Comparison of ENCODE assay signal across 8 cellular contexts in genomic region chr2:20446280-20446916, GRCh38. TPM values are rescaled to one million over a fixed set of nuclear protein-coding genes. Genes with fewer than 3 reads are reported as not detected.
DNase-seq lines count a peak whose midpoint lies in the region; ATAC-seq and TF ChIP-seq lines count a peak whose summit lies in the region.

No MANE protein-coding gene starts in this region.

- no peak overlapping the region for H2BK120ac ChIP-seq in neuronal stem cell (ENCODE audit: low read depth, low read length)

- peak overlapping the region; percentile 41 for H2BK12ac ChIP-seq in neuronal stem cell (ENCODE audit: low read length)

- H3K23ac ChIP-seq in neuronal stem cell (ENCODE audit: low read depth, low read length, poor library complexity) = peak overlapping the region; percentile 100

- H3K4me3 ChIP-seq in CD4-positive, CD25-positive, alpha-beta regulatory T cell (ENCODE audit: low read depth, low read length) = no peak overlapping the region
- peak overlapping the region; percentile 53 for H3K4me3 ChIP-seq in epithelial cell of esophagus (ENCODE audit: low read length)
- H3K4me3 ChIP-seq in neuronal stem cell (ENCODE audit: low read length in 2 of 2) = peak overlapping the region; percentile 73 to 85

- H2BK15ac ChIP-seq in neuronal stem cell (ENCODE audit: low read length) = peak overlapping the region; percentile 81

- no peaks in the 10 kb centered on the region for H3K36me3 Mint-ChIP-seq in CD4-positive, CD25-positive, alpha-beta regulatory T cell

- H3K4ac ChIP-seq in neuronal stem cell (ENCODE audit: low read length) = no peak overlapping the region

- no peaks in the 10 kb centered on the region for H3K9me3 Mint-ChIP-seq in CD4-positive, CD25-positive, alpha-beta regulatory T cell

- H3K36me3 ChIP-seq in CD4-positive, CD25-positive, alpha-beta regulatory T cell (ENCODE audit: control insufficient read depth, insufficient read depth, low read length) = no peaks in the 10 kb centered on the region
- peaks cover 0 to 14% of the 10 kb centered on the region in 2 donors for H3K36me3 ChIP-seq in neuronal stem cell (replicated peaks in 1 of 2; ENCODE audit: control insufficient read depth in 2 of 2, insufficient read depth in 2 of 2, low read length in 2 of 2)

- H3K4me3 Mint-ChIP-seq in CD4-positive, CD25-positive, alpha-beta regulatory T cell = peak overlapping the region; percentile 70 to 89 (median 79)

- H2BK5ac ChIP-seq in neuronal stem cell (ENCODE audit: low read length) = peak overlapping the region; percentile 87

- H3K18ac ChIP-seq in neuronal stem cell (ENCODE audit: low read length) = peak overlapping the region; percentile 98

- no peak for ATAC-seq in CD4-positive, CD25-positive, alpha-beta regulatory T cell (ENCODE audit: low read depth in 2 of 2)

- H2AFZ ChIP-seq in neuronal stem cell (ENCODE audit: low read length) = peak overlapping the region; percentile 90

- no CpG with 5 or more reads among the region's 41 CpGs for WGBS in neuronal stem cell (ENCODE audit: extremely low coverage in 2 of 2, insufficient read length in 2 of 2, insufficient replicate concordance in 1 of 2), 2 donors

- no peaks in the 10 kb centered on the region for H3K9me3 ChIP-seq in CD4-positive, CD25-positive, alpha-beta regulatory T cell (ENCODE audit: control insufficient read depth in 2 of 2, low read length in 2 of 2)
- H3K9me3 ChIP-seq in neuronal stem cell (replicated peaks in 1 of 2; ENCODE audit: control insufficient read depth in 2 of 2, insufficient read depth in 1 of 2, low read depth in 1 of 2, low read length in 2 of 2) = peaks cover 0 to 2% of the 10 kb centered on the region in 2 donors

- peak overlapping the region; percentile 95 for H3K9ac ChIP-seq in neuronal stem cell (ENCODE audit: low read depth, low read length, poor library complexity)

- H3K14ac ChIP-seq in neuronal stem cell (ENCODE audit: low read length) = peak overlapping the region; percentile 31

- no peak overlapping the region for H3K27ac ChIP-seq in CD4-positive, CD25-positive, alpha-beta regulatory T cell (ENCODE audit: insufficient read depth, low read length, poor library complexity, severe bottlenecking)
- peak overlapping the region; percentile 56 for H3K27ac ChIP-seq in neuronal stem cell (replicated peaks; ENCODE audit: low read length)

- peak overlapping the region in 1 of 3 donors; percentile 47 for H3K27ac Mint-ChIP-seq in CD4-positive, CD25-positive, alpha-beta regulatory T cell

- H3K27me3 ChIP-seq in CD4-positive, CD25-positive, alpha-beta regulatory T cell (ENCODE audit: control insufficient read depth, insufficient read depth, low read length) = peaks cover 19% of the 10 kb centered on the region
- H3K27me3 ChIP-seq in neuronal stem cell (ENCODE audit: control insufficient read depth in 3 of 3, insufficient read depth in 3 of 3, low read depth in 1 of 3, low read length in 3 of 3) = peaks cover 0 to 5% (median 2%) of the 10 kb centered on the region in 3 experiments

- no peak for TF ChIP-seq CTCF in epithelial cell of esophagus (IDR thresholded peaks at IDR 0.05; ENCODE audit: insufficient read depth, low read depth, low read length, missing control alignments)

- peaks cover 64% of the 10 kb centered on the region for H3K27me3 Mint-ChIP-seq in CD4-positive, CD25-positive, alpha-beta regulatory T cell

- H2AK5ac ChIP-seq in neuronal stem cell (ENCODE audit: low read depth, low read length) = peak overlapping the region; percentile 61

- DNase-seq in CD4-positive, CD25-positive, alpha-beta regulatory T cell = no peak
- DNase-seq in OCI-M1 (lab: John Stamatoyannopoulos, UW) (peak; percentile 37), epithelial cell of esophagus (ENCODE audit: low read depth) (no peak), neuronal stem cell (ENCODE audit: low spot score) (no peak), AG20443 (ENCODE audit: low spot score) (no peak), SK-N-DZ (ENCODE audit: low spot score) (no peak), NCI-H1694 (lab: John Stamatoyannopoulos, UW) (no peak), SIG-M5 (lab: John Stamatoyannopoulos, UW) (no peak)

- H3K79me1 ChIP-seq in neuronal stem cell (ENCODE audit: low read depth, low read length) = peaks cover 11% of the 10 kb centered on the region

- H3K4me1 ChIP-seq in CD4-positive, CD25-positive, alpha-beta regulatory T cell (ENCODE audit: control insufficient read depth, insufficient read depth, low read length, poor library complexity, severe bottlenecking) = peaks cover 16% of the 10 kb centered on the region
- peaks cover 19 to 22% of the 10 kb centered on the region in 2 donors for H3K4me1 ChIP-seq in neuronal stem cell (ENCODE audit: control insufficient read depth in 2 of 2, insufficient read depth in 1 of 2, low read depth in 1 of 2, low read length in 2 of 2)

- no peak overlapping the region for H4K8ac ChIP-seq in neuronal stem cell (ENCODE audit: low read depth, low read length)

- H3K4me2 ChIP-seq in neuronal stem cell (ENCODE audit: insufficient read depth, low read length, poor library complexity, severe bottlenecking) = peak overlapping the region; percentile 99

- no peak overlapping the region for H4K91ac ChIP-seq in neuronal stem cell (ENCODE audit: low read depth, low read length, poor library complexity)

- H3K4me1 Mint-ChIP-seq in CD4-positive, CD25-positive, alpha-beta regulatory T cell = peaks cover 0 to 8% (median under 1%) of the 10 kb centered on the region in 4 donors

RNA-seq across cellular contexts. Expression of gene RHOB, which starts 0.5 kb away (rescaled TPM):
- 16.6 TPM for total RNA-seq in CD4-positive, CD25-positive, alpha-beta regulatory T cell
- 1 to 10 TPM in 2 of 4 donors, under 1 TPM in 2; 0.69 to 1.2 (median 0.89) TPM for polyA plus RNA-seq in CD4-positive, CD25-positive, alpha-beta regulatory T cell
- 20.4 TPM for polyA plus RNA-seq in neuronal stem cell (2013, experiment 1 of 2)
- polyA plus RNA-seq in neuronal stem cell (2013, experiment 2 of 2) = 19.9 TPM
- polyA plus RNA-seq in SK-N-DZ (2014; cell fraction: cytosol; rRNA removed) = 17.7 and 26.5 TPM in 2 replicates
- polyA plus RNA-seq in SK-N-DZ (2014; cell fraction: nucleus; rRNA removed) = 11.5 and 17.1 TPM in 2 replicates
